2 cellular contexts compared by ENCODE assay signal in genomic region chr20:50095476-50096078, GRCh38.
TF ChIP-seq lines count a peak whose summit lies in the region.

No MANE protein-coding gene starts in this region.

TF ChIP-seq in HepG2, 621 proteins besides CTCF, POLR2A, EP300 and RAD21:
- TF ChIP-seq, protein P1, sequence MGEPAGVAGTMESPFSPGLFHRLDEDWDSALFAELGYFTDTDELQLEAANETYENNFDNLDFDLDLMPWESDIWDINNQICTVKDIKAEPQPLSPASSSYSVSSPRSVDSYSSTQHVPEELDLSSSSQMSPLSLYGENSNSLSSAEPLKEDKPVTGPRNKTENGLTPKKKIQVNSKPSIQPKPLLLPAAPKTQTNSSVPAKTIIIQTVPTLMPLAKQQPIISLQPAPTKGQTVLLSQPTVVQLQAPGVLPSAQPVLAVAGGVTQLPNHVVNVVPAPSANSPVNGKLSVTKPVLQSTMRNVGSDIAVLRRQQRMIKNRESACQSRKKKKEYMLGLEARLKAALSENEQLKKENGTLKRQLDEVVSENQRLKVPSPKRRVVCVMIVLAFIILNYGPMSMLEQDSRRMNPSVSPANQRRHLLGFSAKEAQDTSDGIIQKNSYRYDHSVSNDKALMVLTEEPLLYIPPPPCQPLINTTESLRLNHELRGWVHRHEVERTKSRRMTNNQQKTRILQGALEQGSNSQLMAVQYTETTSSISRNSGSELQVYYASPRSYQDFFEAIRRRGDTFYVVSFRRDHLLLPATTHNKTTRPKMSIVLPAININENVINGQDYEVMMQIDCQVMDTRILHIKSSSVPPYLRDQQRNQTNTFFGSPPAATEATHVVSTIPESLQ (CRISPR knock-in tag; conservative IDR thresholded peaks at IDR 0.05), result no peak
- TF ChIP-seq NKX3-1 (CRISPR knock-in tag; IDR thresholded peaks at IDR 0.05) (no peak), SCMH1 (CRISPR knock-in tag; IDR thresholded peaks at IDR 0.05; ENCODE audit: borderline replicate concordance) (no peak), CC2D1A (CRISPR knock-in tag; IDR thresholded peaks at IDR 0.05) (no peak), NFYC (CRISPR knock-in tag; IDR thresholded peaks at IDR 0.05) (no peak), RBM22 (optimal IDR thresholded peaks at IDR 0.05; ENCODE audit: low read length) (peak; percentile 53)
- TF ChIP-seq, protein P2, sequence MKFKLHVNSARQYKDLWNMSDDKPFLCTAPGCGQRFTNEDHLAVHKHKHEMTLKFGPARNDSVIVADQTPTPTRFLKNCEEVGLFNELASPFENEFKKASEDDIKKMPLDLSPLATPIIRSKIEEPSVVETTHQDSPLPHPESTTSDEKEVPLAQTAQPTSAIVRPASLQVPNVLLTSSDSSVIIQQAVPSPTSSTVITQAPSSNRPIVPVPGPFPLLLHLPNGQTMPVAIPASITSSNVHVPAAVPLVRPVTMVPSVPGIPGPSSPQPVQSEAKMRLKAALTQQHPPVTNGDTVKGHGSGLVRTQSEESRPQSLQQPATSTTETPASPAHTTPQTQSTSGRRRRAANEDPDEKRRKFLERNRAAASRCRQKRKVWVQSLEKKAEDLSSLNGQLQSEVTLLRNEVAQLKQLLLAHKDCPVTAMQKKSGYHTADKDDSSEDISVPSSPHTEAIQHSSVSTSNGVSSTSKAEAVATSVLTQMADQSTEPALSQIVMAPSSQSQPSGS (CRISPR knock-in tag; IDR thresholded peaks at IDR 0.05), result no peak

TF ChIP-seq in SK-N-SH treated with all-trans-retinoic acid at 6 μM for 48 hours, 23 proteins besides CTCF, POLR2A, EP300 and RAD21 (continued from another document):
- TF ChIP-seq, protein P3, sequence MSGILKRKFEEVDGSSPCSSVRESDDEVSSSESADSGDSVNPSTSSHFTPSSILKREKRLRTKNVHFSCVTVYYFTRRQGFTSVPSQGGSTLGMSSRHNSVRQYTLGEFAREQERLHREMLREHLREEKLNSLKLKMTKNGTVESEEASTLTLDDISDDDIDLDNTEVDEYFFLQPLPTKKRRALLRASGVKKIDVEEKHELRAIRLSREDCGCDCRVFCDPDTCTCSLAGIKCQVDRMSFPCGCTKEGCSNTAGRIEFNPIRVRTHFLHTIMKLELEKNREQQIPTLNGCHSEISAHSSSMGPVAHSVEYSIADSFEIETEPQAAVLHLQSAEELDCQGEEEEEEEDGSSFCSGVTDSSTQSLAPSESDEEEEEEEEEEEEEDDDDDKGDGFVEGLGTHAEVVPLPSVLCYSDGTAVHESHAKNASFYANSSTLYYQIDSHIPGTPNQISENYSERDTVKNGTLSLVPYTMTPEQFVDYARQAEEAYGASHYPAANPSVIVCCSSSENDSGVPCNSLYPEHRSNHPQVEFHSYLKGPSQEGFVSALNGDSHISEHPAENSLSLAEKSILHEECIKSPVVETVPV (CRISPR knock-in tag; IDR thresholded peaks at IDR 0.05), result no peak
- TF ChIP-seq ZFP3 (CRISPR knock-in tag; IDR thresholded peaks at IDR 0.05), result no peak
- no peak for TF ChIP-seq RARB (CRISPR knock-in tag; IDR thresholded peaks at IDR 0.05)
- TF ChIP-seq TOX (CRISPR knock-in tag; IDR thresholded peaks at IDR 0.05; ENCODE audit: borderline replicate concordance), result no peak
- no peak for TF ChIP-seq GLIS3 (CRISPR knock-in tag; IDR thresholded peaks at IDR 0.05)
- TF ChIP-seq, protein P4, sequence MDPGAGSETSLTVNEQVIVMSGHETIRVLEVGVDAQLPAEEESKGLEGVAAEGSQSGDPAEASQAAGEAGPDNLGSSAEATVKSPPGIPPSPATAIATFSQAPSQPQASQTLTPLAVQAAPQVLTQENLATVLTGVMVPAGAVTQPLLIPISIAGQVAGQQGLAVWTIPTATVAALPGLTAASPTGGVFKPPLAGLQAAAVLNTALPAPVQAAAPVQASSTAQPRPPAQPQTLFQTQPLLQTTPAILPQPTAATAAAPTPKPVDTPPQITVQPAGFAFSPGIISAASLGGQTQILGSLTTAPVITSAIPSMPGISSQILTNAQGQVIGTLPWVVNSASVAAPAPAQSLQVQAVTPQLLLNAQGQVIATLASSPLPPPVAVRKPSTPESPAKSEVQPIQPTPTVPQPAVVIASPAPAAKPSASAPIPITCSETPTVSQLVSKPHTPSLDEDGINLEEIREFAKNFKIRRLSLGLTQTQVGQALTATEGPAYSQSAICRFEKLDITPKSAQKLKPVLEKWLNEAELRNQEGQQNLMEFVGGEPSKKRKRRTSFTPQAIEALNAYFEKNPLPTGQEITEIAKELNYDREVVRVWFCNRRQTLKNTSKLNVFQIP (CRISPR knock-in tag; IDR thresholded peaks at IDR 0.05; ENCODE audit: borderline replicate concordance, low read depth), result no peak
- TF ChIP-seq TCF4 (CRISPR knock-in tag; IDR thresholded peaks at IDR 0.05; ENCODE audit: borderline replicate concordance), result no peak
- TF ChIP-seq OSR1 (CRISPR knock-in tag; IDR thresholded peaks at IDR 0.05), result no peak
- no peak for TF ChIP-seq CSDC2 (CRISPR knock-in tag; IDR thresholded peaks at IDR 0.05)
- no peak for TF ChIP-seq ZNF565 (CRISPR knock-in tag; conservative IDR thresholded peaks at IDR 0.05; ENCODE audit: low read depth)
- TF ChIP-seq SNAI2 (CRISPR knock-in tag; IDR thresholded peaks at IDR 0.05), result no peak
